ENCODE assay signal across 8 cellular contexts in the genomic region with DNA sequence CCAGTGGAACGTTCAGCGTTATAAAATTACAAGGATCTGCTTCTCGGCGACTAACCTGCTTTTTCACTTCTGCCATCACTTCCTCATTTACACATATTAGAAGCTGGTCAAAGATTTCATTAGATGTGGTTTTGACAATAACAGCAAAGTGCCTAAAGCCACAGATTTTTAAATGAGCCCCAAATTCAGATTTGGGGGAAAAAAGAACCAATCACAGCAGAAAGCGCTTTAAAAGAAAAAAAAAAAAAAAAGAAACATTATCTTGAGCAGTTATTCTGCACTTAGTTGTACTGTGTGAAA.
DNase-seq lines count a peak whose midpoint lies in the region; ATAC-seq and TF ChIP-seq lines count a peak whose summit lies in the region.

No MANE protein-coding gene starts in this region.

- peak overlapping the region; percentile 67 for H3K27ac ChIP-seq in substantia nigra (ENCODE audit: low read depth, low read length, poor library complexity, severe bottlenecking)
- no peak overlapping the region for H3K27ac ChIP-seq in tibial artery

- no peaks in the 10 kb centered on the region for H3K36me3 ChIP-seq in tibial artery

- H3K4me3 ChIP-seq in epithelial cell of esophagus (ENCODE audit: low read length), result peak overlapping the region; percentile 62
- H3K4me3 ChIP-seq in tibial artery, result no peak overlapping the region

- no peaks in the 10 kb centered on the region for H3K9me3 ChIP-seq in tibial artery

- DNase-seq in epithelial cell of esophagus (ENCODE audit: low read depth) (peak; percentile 9), substantia nigra (lab: John Stamatoyannopoulos, UW) (no peak), tibial artery (no peak), DMS 273 (lab: John Stamatoyannopoulos, UW; ENCODE audit: unreplicated experiment) (no peak), islet precursor cell (no peak)
- DNase-seq in activated CD4-positive, alpha-beta T cell treated with anti-CD3 and anti-CD28 coated beads for 4 hours, result no peak

- TF ChIP-seq CTCF in epithelial cell of esophagus (IDR thresholded peaks at IDR 0.05; ENCODE audit: insufficient read depth, low read depth, low read length, missing control alignments) (no peak), tibial artery (IDR thresholded peaks at IDR 0.05) (no peak)

- ATAC-seq in GM19463 (IDR thresholded peaks at IDR 0.05; ENCODE audit: unreplicated experiment) (peak; percentile 44), HG03442 (IDR thresholded peaks at IDR 0.05; ENCODE audit: unreplicated experiment) (peak; percentile 56)

- no peaks in the 10 kb centered on the region for H3K4me1 ChIP-seq in tibial artery

- no peaks in the 10 kb centered on the region for H3K27me3 ChIP-seq in tibial artery

- intact Hi-C loops in tibial artery (cut with DNase I; ENCODE audit: low total_unique reads), result no loop called here
